Comparison of ENCODE assay signal across 11 cellular contexts in the genomic region with DNA sequence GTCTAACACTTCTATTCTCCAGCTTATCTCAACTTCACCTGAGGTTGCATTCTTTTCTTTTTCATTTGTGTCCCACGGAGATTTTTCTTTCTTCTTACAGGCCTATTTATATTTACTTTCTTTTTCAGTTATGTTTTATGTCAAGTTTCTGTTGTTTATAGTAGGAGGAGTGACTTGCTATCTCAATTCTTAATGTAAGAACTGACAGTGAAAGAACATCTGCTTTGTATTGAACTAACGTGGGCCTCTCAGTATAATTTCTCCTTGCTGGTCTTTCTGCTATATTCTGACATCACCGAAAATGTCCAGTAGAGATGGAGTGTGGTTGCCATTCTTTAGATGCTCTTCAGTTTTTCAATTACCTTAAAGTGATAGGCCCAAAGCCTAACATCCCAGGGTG.
A peak's percentile ranks its signal among the peaks of the same experiment; 100 is the strongest.
DNase-seq lines count a peak whose midpoint lies in the region; ATAC-seq and TF ChIP-seq lines count a peak whose summit lies in the region.
"Had no signal": no experiment of that assay in that cellular context is flagged by ENCODE, and none has a peak within 500 bp of the region (broad histone marks: within the 10 kb centered on the region; RNA-seq: fewer than 3 reads in every experiment).

No MANE protein-coding gene starts in this region.

- intact Hi-C loops in psoas muscle (cut with DNase I): loop anchor here in 1 of 2 donors (10.0 kb wide), 1 partner anchor 629 kb away; no protein-coding TSS in a partner anchor

- no peaks in the 10 kb centered on the region for H3K4me1 ChIP-seq in psoas muscle

- CTCF ChIA-PET in GM10248 (lab: Yijun Ruan, JAX): interaction anchor here (1.0 to 1.9 kb wide), 5 partner anchors 9 to 628 kb away, joined by 3 to 7 read pairs (median 4); no protein-coding TSS in a partner anchor

- peak; percentile 18 for DNase-seq in GM10248 (ENCODE audit: extremely low spot score)
- DNase-seq in psoas muscle: no peak
- DNase-seq in 8988T: no peak
- DNase-seq in NCI-H2107 treated with DMSO at 0.1 percent for 48 hours (lab: John Stamatoyannopoulos, UW; ENCODE audit: unreplicated experiment): no peak
- no peak for DNase-seq in activated naive CD4-positive, alpha-beta T cell (lab: John Stamatoyannopoulos, UW)
- DNase-seq: NCI-H2029; SHP77; stimulated activated naive CD4-positive, alpha-beta T cell treated with Interleukin-2 at 50 U/mL for 16 hours had no signal

- no peak overlapping the region for H3K4me3 ChIP-seq in psoas muscle

- no peaks in the 10 kb centered on the region for H3K27me3 ChIP-seq in psoas muscle (ENCODE audit: insufficient read depth in 3 of 3, low read length in 2 of 3)

- WGBS in psoas muscle, 3 donors: 79 to 80% (median 79%) methylated on average over 3 of the region's 3 CpGs

- H3K36me3 ChIP-seq in psoas muscle (ENCODE audit: insufficient read depth in 1 of 2, low read depth in 1 of 2): no peaks in the 10 kb centered on the region

- TF ChIP-seq CTCF in GM10248 (IDR thresholded peaks at IDR 0.05; ENCODE audit: control extremely low read depth, extremely low read depth, low read depth, missing control alignments): no peak
- no peak for TF ChIP-seq CTCF in psoas muscle (IDR thresholded peaks at IDR 0.05)

- no peaks in the 10 kb centered on the region for H3K9me3 ChIP-seq in psoas muscle

- ATAC-seq in GM19397 (IDR thresholded peaks at IDR 0.05; ENCODE audit: unreplicated experiment) (peak; percentile 46), HG02840 (IDR thresholded peaks at IDR 0.05; ENCODE audit: low FRiP score, unreplicated experiment) (peak; percentile 73), HG03565 (IDR thresholded peaks at IDR 0.05; ENCODE audit: unreplicated experiment) (peak; percentile 84), psoas muscle (no peak)

- no peak overlapping the region for H3K27ac ChIP-seq in psoas muscle

- POLR2A ChIA-PET in GM10248 (lab: Yijun Ruan, JAX): no interaction called here

Comparison
In these comparisons a context has a peak if more than half of its experiments do, and no peak if none do; other contexts are left out.
1. ATAC-seq: peak in GM19397 (single experiment), HG02840 (single experiment) and HG03565 (single experiment); none in psoas muscle (0 of 4).